Comparison of ENCODE assay signal across 8 cellular contexts in genomic region chr1:210231846-210232523, GRCh38. TPM values are rescaled to one million over a fixed set of nuclear protein-coding genes. Genes with fewer than 3 reads are reported as not detected.
A peak's percentile ranks its signal among the peaks of the same experiment; 100 is the strongest.
DNase-seq lines count a peak whose midpoint lies in the region; ATAC-seq lines count a peak whose summit lies in the region.

No MANE protein-coding gene starts in this region.

- H3K9ac ChIP-seq in HUES48 (ENCODE audit: low read depth, low read length): no peak overlapping the region

- H3K9me3 Mint-ChIP-seq in activated CD8-positive, alpha-beta T cell treated with anti-CD3 and anti-CD28 coated beads, Interleukin-2, amount 10 ng/mL, durations not matched to agents 7 days and 5 days (ENCODE audit: insufficient read depth): no peaks in the 10 kb centered on the region
- no peaks in the 10 kb centered on the region for H3K9me3 Mint-ChIP-seq in stimulated activated naive B cell treated with anti-CD40 and anti-IgM and Interleukin-4, amounts not matched to agents 10 μg/mL and 1 μg/mL and 100 μg/mL, for 72 hours

- ATAC-seq in activated CD8-positive, alpha-beta T cell treated with anti-CD3 and anti-CD28 coated beads, Interleukin-2, amount 10 ng/mL, durations not matched to agents 7 days and 5 days: no peak
- ATAC-seq in right cardiac atrium (peak in 1 of 2 donors; percentile 6), HG02571 (IDR thresholded peaks at IDR 0.05; ENCODE audit: unreplicated experiment) (no peak), GM18858 (IDR thresholded peaks at IDR 0.05; ENCODE audit: unreplicated experiment) (no peak)
- ATAC-seq in stimulated activated naive B cell treated with anti-CD40 and anti-IgM and Interleukin-4, amounts not matched to agents 10 μg/mL and 1 μg/mL and 100 μg/mL, for 72 hours (replicated peaks): no peak

- 7% methylated on average over 22 of the region's 22 CpGs for WGBS in right cardiac atrium

- peaks cover 67% of the 10 kb centered on the region for H3K27me3 ChIP-seq in HUES48 (ENCODE audit: control insufficient read depth, insufficient read depth, low read length)
- no peaks in the 10 kb centered on the region for H3K27me3 ChIP-seq in right cardiac atrium (ENCODE audit: control insufficient read depth, insufficient read depth)

- H3K36me3 Mint-ChIP-seq in activated CD8-positive, alpha-beta T cell treated with anti-CD3 and anti-CD28 coated beads, Interleukin-2, amount 10 ng/mL, durations not matched to agents 7 days and 5 days (ENCODE audit: low read depth): no peaks in the 10 kb centered on the region
- no peaks in the 10 kb centered on the region for H3K36me3 Mint-ChIP-seq in stimulated activated naive B cell treated with anti-CD40 and anti-IgM and Interleukin-4, amounts not matched to agents 10 μg/mL and 1 μg/mL and 100 μg/mL, for 72 hours

- H3K27me3 Mint-ChIP-seq in activated CD8-positive, alpha-beta T cell treated with anti-CD3 and anti-CD28 coated beads, Interleukin-2, amount 10 ng/mL, durations not matched to agents 7 days and 5 days (ENCODE audit: low read depth): peaks cover 44% of the 10 kb centered on the region
- peaks cover 33 to 36% of the 10 kb centered on the region in 2 donors for H3K27me3 Mint-ChIP-seq in stimulated activated naive B cell treated with anti-CD40 and anti-IgM and Interleukin-4, amounts not matched to agents 10 μg/mL and 1 μg/mL and 100 μg/mL, for 72 hours

- DNase-seq in activated CD8-positive, alpha-beta T cell treated with anti-CD3 and anti-CD28 coated beads, Interleukin-2, amount 10 ng/mL, durations not matched to agents 7 days and 5 days: no peak
- DNase-seq in right cardiac atrium: peak; percentile 35 to 69 (median 53)
- DNase-seq in stimulated activated naive B cell treated with anti-CD40 and anti-IgM and Interleukin-4, amounts not matched to agents 10 μg/mL and 1 μg/mL and 100 μg/mL, for 72 hours: no peak
- no peak for DNase-seq in hepatic stellate cell (ENCODE audit: low spot score)
- DNase-seq in GDM1 (lab: John Stamatoyannopoulos, UW): no peak

- no peak overlapping the region for H3K27ac Mint-ChIP-seq in activated CD8-positive, alpha-beta T cell treated with anti-CD3 and anti-CD28 coated beads, Interleukin-2, amount 10 ng/mL, durations not matched to agents 7 days and 5 days
- no peak overlapping the region for H3K27ac Mint-ChIP-seq in stimulated activated naive B cell treated with anti-CD40 and anti-IgM and Interleukin-4, amounts not matched to agents 10 μg/mL and 1 μg/mL and 100 μg/mL, for 72 hours

- H3K27ac ChIP-seq in HUES48 (ENCODE audit: low read depth, low read length) (no peak overlapping the region), right cardiac atrium (ENCODE audit: low read length) (no peak overlapping the region)

- peak overlapping the region; percentile 29 for H3K4me3 Mint-ChIP-seq in activated CD8-positive, alpha-beta T cell treated with anti-CD3 and anti-CD28 coated beads, Interleukin-2, amount 10 ng/mL, durations not matched to agents 7 days and 5 days
- H3K4me3 Mint-ChIP-seq in stimulated activated naive B cell treated with anti-CD40 and anti-IgM and Interleukin-4, amounts not matched to agents 10 μg/mL and 1 μg/mL and 100 μg/mL, for 72 hours: peak overlapping the region; percentile 71 to 76

- CTCF ChIA-PET in activated CD8-positive, alpha-beta T cell treated with anti-CD3 and anti-CD28 coated beads, Interleukin-2, amount 10 ng/mL, durations not matched to agents 7 days and 5 days (lab: Charles Lee): no interaction called here

- H3K4me3 ChIP-seq in HUES48 (ENCODE audit: low read depth, low read length) (peak overlapping the region; percentile 59), right cardiac atrium (ENCODE audit: low read length) (peak overlapping the region; percentile 80)

- peaks cover 7% of the 10 kb centered on the region for H3K4me1 Mint-ChIP-seq in activated CD8-positive, alpha-beta T cell treated with anti-CD3 and anti-CD28 coated beads, Interleukin-2, amount 10 ng/mL, durations not matched to agents 7 days and 5 days (ENCODE audit: low read depth)
- H3K4me1 Mint-ChIP-seq in stimulated activated naive B cell treated with anti-CD40 and anti-IgM and Interleukin-4, amounts not matched to agents 10 μg/mL and 1 μg/mL and 100 μg/mL, for 72 hours: peaks cover 6 to 19% of the 10 kb centered on the region in 2 donors

- H3K9me3 ChIP-seq in HUES48 (ENCODE audit: control insufficient read depth, insufficient read depth, low read length): no peaks in the 10 kb centered on the region
- no peaks in the 10 kb centered on the region for H3K9me3 ChIP-seq in right cardiac atrium (ENCODE audit: control insufficient read depth, low read length)

- intact Hi-C loops in right cardiac atrium (cut with DNase I): loop anchor here in 2 of 4 donors (5.0 to 10.0 kb wide), 2 partner anchors 60 to 63 kb away; no protein-coding TSS in a partner anchor

- POLR2A ChIA-PET in activated CD8-positive, alpha-beta T cell treated with anti-CD3 and anti-CD28 coated beads, Interleukin-2, amount 10 ng/mL, durations not matched to agents 7 days and 5 days (lab: Charles Lee): no interaction called here

- H3K4me1 ChIP-seq in HUES48 (ENCODE audit: control insufficient read depth, insufficient read depth, low read length) (peaks cover 12% of the 10 kb centered on the region), right cardiac atrium (ENCODE audit: control insufficient read depth, insufficient read depth, low read length) (peaks cover 2% of the 10 kb centered on the region)

- H3K36me3 ChIP-seq in HUES48 (ENCODE audit: control insufficient read depth, insufficient read depth, low read length): no peaks in the 10 kb centered on the region

RNA-seq across cellular contexts. Expression of gene SERTAD4, which starts 0.6 kb away (rescaled TPM):
- total RNA-seq in activated CD8-positive, alpha-beta T cell treated with anti-CD3 and anti-CD28 coated beads, Interleukin-2, amount 10 ng/mL, durations not matched to agents 7 days and 5 days: not detected
- total RNA-seq in right cardiac atrium: 10 to 100 TPM in 3 of 4 donors, 1 to 10 TPM in 1; 9.5 to 16.4 (median 13.0) TPM
- 1.9 TPM for polyA plus RNA-seq in right cardiac atrium

Comparison
In these comparisons a context has a peak if more than half of its experiments do, and no peak if none do; other contexts are left out.
1. DNase-seq: peak in right cardiac atrium (3 of 3); none in activated CD8-positive, alpha-beta T cell treated with anti-CD3 and anti-CD28 coated beads, Interleukin-2, amount 10 ng/mL, durations not matched to agents 7 days and 5 days (single experiment), stimulated activated naive B cell treated with anti-CD40 and anti-IgM and Interleukin-4, amounts not matched to agents 10 μg/mL and 1 μg/mL and 100 μg/mL, for 72 hours (single experiment), hepatic stellate cell (single experiment) and GDM1 (single experiment).
2. RNA of gene SERTAD4, which starts 0.6 kb away (total RNA-seq): 9.5 to 16.4 TPM in right cardiac atrium; not detected in activated CD8-positive, alpha-beta T cell treated with anti-CD3 and anti-CD28 coated beads, Interleukin-2, amount 10 ng/mL, durations not matched to agents 7 days and 5 days; every median in the first group is over 10 times any median in the second.